In the genomic region with DNA sequence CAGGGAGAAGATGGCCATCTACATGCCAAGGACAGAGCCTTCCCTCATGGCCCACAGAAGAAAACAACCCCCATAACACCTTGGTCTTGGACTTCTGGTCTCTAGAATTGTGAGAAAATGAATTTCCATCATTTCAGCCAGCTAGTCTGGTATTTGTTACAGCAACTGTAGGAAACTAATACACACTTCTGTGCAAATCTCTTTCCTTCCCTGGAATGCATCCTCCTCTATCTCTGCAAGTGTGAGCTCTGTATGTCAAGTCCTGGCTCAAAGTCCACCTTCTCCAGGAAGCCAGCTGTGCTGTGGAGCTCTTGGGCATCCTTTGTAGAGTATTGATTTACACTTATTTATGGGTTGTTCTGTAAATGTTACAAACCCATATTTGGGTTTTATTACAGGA, we compare ENCODE assay signal across 28 cellular contexts.
A peak's percentile ranks its signal among the peaks of the same experiment; 100 is the strongest.
DNase-seq lines count a peak whose midpoint lies in the region; ATAC-seq, FAIRE-seq and TF ChIP-seq lines count a peak whose summit lies in the region.
"Had no signal": no experiment of that assay in that cellular context is flagged by ENCODE, and none has a peak within 500 bp of the region (broad histone marks: within the 10 kb centered on the region; RNA-seq: fewer than 3 reads in every experiment).

No MANE protein-coding gene starts in this region.

- DNase-seq in HepG2 (ENCODE audit: low spot score) (no peak), right lobe of liver (no peak), left colon (no peak), NCI-H2081 treated with DMSO at 0.1 percent for 48 hours (lab: John Stamatoyannopoulos, UW) (no peak), mesenteric fat pad (ENCODE audit: low spot score) (no peak), spleen (no peak)
- DNase-seq in stimulated activated effector memory CD8-positive, alpha-beta T cell treated with anti-CD3 and anti-CD28 coated beads, Interleukin-12 subunit alpha, Interleukin-12 subunit beta, amount 100 ng/mL, for 72 hours (ENCODE audit: low spot score in 2 of 2) = no peak
- DNase-seq: 8988T; ACHN; AML-193; BE2C; Calu3; CD4-positive, alpha-beta T cell; COR-L47; DMS 273 treated with DMSO at 0.1 percent for 48 hours; DMS79; EL; GDM1; GM23248; H7; HCEC 1CT had no signal

- no peak overlapping the region for H3K4me2 ChIP-seq in HepG2 (ENCODE audit: low read depth, low read length)
- H3K4me2 ChIP-seq: A549; BLaER1 treated with 17β-estradiol and CSF1 and Interleukin-3, amounts not matched to agents 10 nM and 100 nM had no signal

- H3K9ac ChIP-seq in HepG2 (ENCODE audit: insufficient read depth, low read depth, low read length) = no peak overlapping the region
- H3K9ac ChIP-seq: BLaER1 treated with 17β-estradiol and CSF1 and Interleukin-3, amounts not matched to agents 10 nM and 100 nM; GM23248 had no signal

- peaks cover 3% of the 10 kb centered on the region for H3K9me3 Mint-ChIP-seq in stimulated activated effector memory CD8-positive, alpha-beta T cell treated with anti-CD3 and anti-CD28 coated beads, Interleukin-12 subunit alpha, Interleukin-12 subunit beta, amount 100 ng/mL, for 72 hours
- H3K9me3 Mint-ChIP-seq: CD4-positive, alpha-beta T cell had no signal

- no peaks in the 10 kb centered on the region for H3K36me3 Mint-ChIP-seq in stimulated activated effector memory CD8-positive, alpha-beta T cell treated with anti-CD3 and anti-CD28 coated beads, Interleukin-12 subunit alpha, Interleukin-12 subunit beta, amount 100 ng/mL, for 72 hours
- H3K36me3 Mint-ChIP-seq: CD14-positive monocyte had no signal

- no peak overlapping the region for H2AFZ ChIP-seq in HepG2 (ENCODE audit: low read length)
- H2AFZ ChIP-seq: GM23248 had no signal

- no peak for ATAC-seq in HepG2
- no peak for ATAC-seq in right lobe of liver
- ATAC-seq in left colon = peak; percentile 40
- no peak for ATAC-seq in stimulated activated effector memory CD8-positive, alpha-beta T cell treated with anti-CD3 and anti-CD28 coated beads, Interleukin-12 subunit alpha, Interleukin-12 subunit beta, amount 100 ng/mL, for 72 hours
- ATAC-seq: A549, GM12878 had no signal

- H3K9me3 ChIP-seq in HepG2 (ENCODE audit: low read length) = no peaks in the 10 kb centered on the region
- H3K9me3 ChIP-seq in right lobe of liver = no peaks in the 10 kb centered on the region
- no peaks in the 10 kb centered on the region for H3K9me3 ChIP-seq in spleen
- H3K9me3 ChIP-seq: BE2C; BLaER1 treated with 17β-estradiol and CSF1 and Interleukin-3, amounts not matched to agents 10 nM and 100 nM had no signal

- TF ChIP-seq POLR2A in HepG2 (IDR thresholded peaks at IDR 0.05; ENCODE audit: insufficient read depth in 1 of 2, low read depth in 2 of 2, low read length in 2 of 2) (no peak), right lobe of liver (IDR thresholded peaks at IDR 0.05) (no peak), spleen (IDR thresholded peaks at IDR 0.05) (no peak)

- H3K4me1 Mint-ChIP-seq in stimulated activated effector memory CD8-positive, alpha-beta T cell treated with anti-CD3 and anti-CD28 coated beads, Interleukin-12 subunit alpha, Interleukin-12 subunit beta, amount 100 ng/mL, for 72 hours = peaks cover 6% of the 10 kb centered on the region

- POLR2A ChIA-PET in HepG2 (lab: Yijun Ruan, JAX) = no interaction called here

- CTCF ChIA-PET in HepG2 (lab: Yijun Ruan, JAX; ENCODE audit: low intra/inter-chr PET ratio, low total read pairs) = no interaction called here

- FAIRE-seq in HepG2 (lab: Jason Lieb, UNC) = no peak
- FAIRE-seq: A549, GM12878, GM19239, H1 had no signal

- no peak overlapping the region for H3K4me3 Mint-ChIP-seq in stimulated activated effector memory CD8-positive, alpha-beta T cell treated with anti-CD3 and anti-CD28 coated beads, Interleukin-12 subunit alpha, Interleukin-12 subunit beta, amount 100 ng/mL, for 72 hours
- H3K4me3 Mint-ChIP-seq: CD14-positive monocyte; CD4-positive, alpha-beta T cell had no signal

- H4K20me1 ChIP-seq in HepG2 (ENCODE audit: insufficient read depth, low read length) = no peaks in the 10 kb centered on the region

- H3K79me2 ChIP-seq in HepG2 (ENCODE audit: insufficient read depth, low read length) = no peaks in the 10 kb centered on the region

- H3K27ac Mint-ChIP-seq in stimulated activated effector memory CD8-positive, alpha-beta T cell treated with anti-CD3 and anti-CD28 coated beads, Interleukin-12 subunit alpha, Interleukin-12 subunit beta, amount 100 ng/mL, for 72 hours = peak overlapping the region; percentile 50
- H3K27ac Mint-ChIP-seq: CD14-positive monocyte; CD4-positive, alpha-beta T cell had no signal

- intact Hi-C loops in HepG2 (cut with micrococcal nuclease; ENCODE audit: unreplicated experiment) (no loop called here), right lobe of liver (cut with DNase I) (no loop called here), left colon (cut with DNase I, micrococcal nuclease) (no loop called here), spleen (cut with DNase I; ENCODE audit: low total_unique reads) (no loop called here)

- H3K36me3 ChIP-seq in HepG2 (replicated peaks in 1 of 2; ENCODE audit: control insufficient read depth in 1 of 2, insufficient read depth in 2 of 2, low read length in 2 of 2) = no peaks in the 10 kb centered on the region
- no peaks in the 10 kb centered on the region for H3K36me3 ChIP-seq in right lobe of liver
- no peaks in the 10 kb centered on the region for H3K36me3 ChIP-seq in spleen
- H3K36me3 ChIP-seq: BE2C; BLaER1 treated with 17β-estradiol and CSF1 and Interleukin-3, amounts not matched to agents 10 nM and 100 nM had no signal

- H3K4me1 ChIP-seq in HepG2 (ENCODE audit: insufficient read depth, low read length) (no peaks in the 10 kb centered on the region), right lobe of liver (no peaks in the 10 kb centered on the region), spleen (peaks cover 6 to 33% (median 15%) of the 10 kb centered on the region in 6 donors)
- H3K4me1 ChIP-seq: A549, BE2C had no signal

- H3K4me3 ChIP-seq in HepG2 (replicated peaks in 1 of 3; ENCODE audit: insufficient read depth in 1 of 3, low read depth in 2 of 3, low read length in 3 of 3) = no peak overlapping the region
- H3K4me3 ChIP-seq in right lobe of liver = no peak overlapping the region
- no peak overlapping the region for H3K4me3 ChIP-seq in spleen
- H3K4me3 ChIP-seq: A549; BLaER1 treated with 17β-estradiol and CSF1 and Interleukin-3, amounts not matched to agents 10 nM and 100 nM; GM12878; GM23248 had no signal

- in situ Hi-C loops in HepG2 (cut with HindIII; ENCODE audit: extremely low pct_ligation_motif_present, low pct_unique_long_range_greater_than_20kb) = no loop called here

- H3K27me3 ChIP-seq in HepG2 (ENCODE audit: control insufficient read depth in 1 of 2, insufficient read depth in 2 of 2, low read length in 2 of 2) (peaks cover 2 to 46% of the 10 kb centered on the region in 2 experiments; a peak in 4 of 5 replicates), right lobe of liver (no peaks in the 10 kb centered on the region), spleen (replicated peaks in 1 of 7) (no peaks in the 10 kb centered on the region)
- H3K27me3 ChIP-seq: BE2C; BLaER1 treated with 17β-estradiol and CSF1 and Interleukin-3, amounts not matched to agents 10 nM and 100 nM had no signal

- no peak for TF ChIP-seq EP300 in HepG2 (IDR thresholded peaks at IDR 0.05; ENCODE audit: low read depth in 2 of 2, low read length in 2 of 2)
- no peak for TF ChIP-seq EP300 in HepG2 (CRISPR knock-in tag; IDR thresholded peaks at IDR 0.05; ENCODE audit: borderline replicate concordance)

- TF ChIP-seq CTCF in HepG2 (CRISPR knock-in tag; IDR thresholded peaks at IDR 0.05) (no peak), right lobe of liver (IDR thresholded peaks at IDR 0.05) (no peak), VCaP (conservative IDR thresholded peaks at IDR 0.05) (no peak), spleen (IDR thresholded peaks at IDR 0.05 in 8 of 11, conservative IDR thresholded peaks at IDR 0.05 in 3 of 11) (no peak)

- H3K27ac ChIP-seq in HepG2 (ENCODE audit: extremely low read length, insufficient read depth, low read length) (no peak overlapping the region), right lobe of liver (no peak overlapping the region), VCaP (peak overlapping the region; percentile 63), spleen (no peak overlapping the region)
- H3K27ac ChIP-seq: A549; BLaER1 treated with 17β-estradiol and CSF1 and Interleukin-3, amounts not matched to agents 10 nM and 100 nM; GM23248 had no signal

- no peak for TF ChIP-seq RAD21 in HepG2 (CRISPR knock-in tag; IDR thresholded peaks at IDR 0.05)

- BruUV-seq in HepG2 (replicated peaks; lab: Mats Ljungman, UMichigan) = no TSS peak

TF ChIP-seq in HepG2, 621 proteins besides CTCF, POLR2A, EP300 and RAD21:
- TF ChIP-seq ZNF12 (CRISPR knock-in tag; IDR thresholded peaks at IDR 0.05) (peak; percentile 96), ZNF451 (CRISPR knock-in tag; IDR thresholded peaks at IDR 0.05) (no peak)
- TF ChIP-seq, protein P1, sequence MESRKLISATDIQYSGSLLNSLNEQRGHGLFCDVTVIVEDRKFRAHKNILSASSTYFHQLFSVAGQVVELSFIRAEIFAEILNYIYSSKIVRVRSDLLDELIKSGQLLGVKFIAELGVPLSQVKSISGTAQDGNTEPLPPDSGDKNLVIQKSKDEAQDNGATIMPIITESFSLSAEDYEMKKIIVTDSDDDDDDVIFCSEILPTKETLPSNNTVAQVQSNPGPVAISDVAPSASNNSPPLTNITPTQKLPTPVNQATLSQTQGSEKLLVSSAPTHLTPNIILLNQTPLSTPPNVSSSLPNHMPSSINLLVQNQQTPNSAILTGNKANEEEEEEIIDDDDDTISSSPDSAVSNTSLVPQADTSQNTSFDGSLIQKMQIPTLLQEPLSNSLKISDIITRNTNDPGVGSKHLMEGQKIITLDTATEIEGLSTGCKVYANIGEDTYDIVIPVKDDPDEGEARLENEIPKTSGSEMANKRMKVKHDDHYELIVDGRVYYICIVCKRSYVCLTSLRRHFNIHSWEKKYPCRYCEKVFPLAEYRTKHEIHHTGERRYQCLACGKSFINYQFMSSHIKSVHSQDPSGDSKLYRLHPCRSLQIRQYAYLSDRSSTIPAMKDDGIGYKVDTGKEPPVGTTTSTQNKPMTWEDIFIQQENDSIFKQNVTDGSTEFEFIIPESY (CRISPR knock-in tag; IDR thresholded peaks at IDR 0.05) = no peak
